8 cellular contexts compared by ENCODE assay signal in genomic region chr15:58405865-58406264, GRCh38. TPM values are rescaled to one million over a fixed set of nuclear protein-coding genes. Genes with fewer than 3 reads are reported as not detected.
"Had no signal": no experiment of that assay in that cellular context is flagged by ENCODE, and none has a peak within 500 bp of the region (broad histone marks: within the 10 kb centered on the region; RNA-seq: fewer than 3 reads in every experiment).

No MANE protein-coding gene starts in this region.

- H3K27ac ChIP-seq: HL-60, KMS-11 had no signal

- H3K4me3 ChIP-seq: K562 had no signal

- DNase-seq: IMR-90, KBM-7, KG1 had no signal

- ATAC-seq: HepG2, K562 had no signal

RNA-seq across cellular contexts. Expression of gene LIPC, which starts 25.9 kb away (rescaled TPM):
- total RNA-seq: HT-29, IMR-90 had no signal
